In genomic region chr9:12702160-12702758, GRCh38 we compare ENCODE assay signal across 9 cellular contexts. TPM values are rescaled to one million over a fixed set of nuclear protein-coding genes. Genes with fewer than 3 reads are reported as not detected.
DNase-seq lines count a peak whose midpoint lies in the region; ATAC-seq, FAIRE-seq and TF ChIP-seq lines count a peak whose summit lies in the region.
"Had no signal": no experiment of that assay in that cellular context is flagged by ENCODE, and none has a peak within 500 bp of the region (broad histone marks: within the 10 kb centered on the region; RNA-seq: fewer than 3 reads in every experiment).

No MANE protein-coding gene starts in this region.

- H3K4me3 ChIP-seq in bronchial epithelial cell (ENCODE audit: low read depth, low read length) (no peak overlapping the region), left lung (no peak overlapping the region)
- H3K4me3 ChIP-seq: skin epidermis had no signal

- no peak overlapping the region for H3K4me3 Mint-ChIP-seq in natural killer cell

- H3K27me3 ChIP-seq in bronchial epithelial cell (ENCODE audit: control insufficient read depth, insufficient read depth, low read length) (no peaks in the 10 kb centered on the region), left lung (no peaks in the 10 kb centered on the region)

- DNase-seq in AG08396 (ENCODE audit: low spot score) (peak; percentile 49), NCI-H146 treated with DMSO at 0.1 percent for 48 hours (lab: John Stamatoyannopoulos, UW; ENCODE audit: unreplicated experiment) (peak; percentile 79), bronchial epithelial cell (ENCODE audit: low read depth) (peak; percentile 57), left lung (peak in 1 of 2 donors; percentile 33), T-helper 9 cell (no peak), natural killer cell (no peak)

- no peak overlapping the region for H3K27ac ChIP-seq in left lung
- H3K27ac ChIP-seq: skin epidermis had no signal

- no peaks in the 10 kb centered on the region for H3K4me1 Mint-ChIP-seq in natural killer cell

- H3K4me1 ChIP-seq in left lung = no peaks in the 10 kb centered on the region

- H3K27me3 Mint-ChIP-seq in natural killer cell (ENCODE audit: low read depth in 2 of 2) = no peaks in the 10 kb centered on the region

- H3K36me3 ChIP-seq in bronchial epithelial cell (ENCODE audit: control insufficient read depth, insufficient read depth, low read length) = no peaks in the 10 kb centered on the region
- no peaks in the 10 kb centered on the region for H3K36me3 ChIP-seq in left lung

- TF ChIP-seq CTCF in bronchial epithelial cell (IDR thresholded peaks at IDR 0.05; ENCODE audit: insufficient read depth, low read length, severe bottlenecking) = peak; percentile 64
- TF ChIP-seq CTCF in left lung (IDR thresholded peaks at IDR 0.05) = peak; percentile 24 to 45
- TF ChIP-seq CTCF in natural killer cell (IDR thresholded peaks at IDR 0.05) = no peak

- ATAC-seq in left lung = peak; percentile 82
- ATAC-seq in HG02763 (IDR thresholded peaks at IDR 0.05; ENCODE audit: unreplicated experiment) = no peak
- no peak for ATAC-seq in HG03469 (IDR thresholded peaks at IDR 0.05; ENCODE audit: unreplicated experiment)
- no peak for ATAC-seq in natural killer cell

- peaks cover 5 to 9% of the 10 kb centered on the region in 2 donors for H3K9me3 Mint-ChIP-seq in natural killer cell

- no peaks in the 10 kb centered on the region for H3K9me3 ChIP-seq in left lung

- intact Hi-C loops in left lung (cut with DNase I) = no loop called here
- intact Hi-C loops in natural killer cell (cut with micrococcal nuclease) = no loop called here

- FAIRE-seq in bronchial epithelial cell (lab: Jason Lieb, UNC) = no peak

- no peaks in the 10 kb centered on the region for H3K36me3 Mint-ChIP-seq in natural killer cell

- no peak overlapping the region for H3K27ac Mint-ChIP-seq in natural killer cell

RNA-seq across cellular contexts. Expression of gene TYRP1, which starts 9.1 kb away (rescaled TPM):
- total RNA-seq in bronchial epithelial cell (not detected in 2 replicates), left lung (1 to 10 TPM; 3.1 to 5.6 TPM), natural killer cell (not detected)

Comparison
In these comparisons a context has a peak if more than half of its experiments do, and no peak if none do; other contexts are left out.
1. DNase-seq: peak in AG08396 (single experiment), NCI-H146 treated with DMSO at 0.1 percent for 48 hours (single experiment) and bronchial epithelial cell (single experiment); none in T-helper 9 cell (single experiment) and natural killer cell (single experiment).